ENCODE assay signal across 28 cellular contexts in the genomic region with DNA sequence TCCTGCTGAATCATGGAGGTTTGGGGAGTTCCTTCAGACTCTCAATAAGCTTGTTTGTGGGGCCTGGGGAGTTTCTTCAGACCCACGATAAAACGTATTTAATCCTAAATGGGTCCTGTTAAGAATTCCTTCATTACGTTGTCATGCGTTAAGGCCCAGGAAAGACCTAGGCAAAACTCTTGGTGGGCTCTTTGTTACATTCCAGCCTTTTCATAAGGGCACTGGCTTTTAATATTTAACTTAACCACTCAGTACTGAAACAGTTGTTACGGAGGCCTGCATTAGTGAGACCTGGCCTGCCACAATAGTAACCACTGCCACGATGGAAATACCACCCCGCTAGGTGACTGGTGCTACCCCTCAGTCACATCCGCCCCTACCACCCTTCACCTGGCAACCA.
"Had no signal": no experiment of that assay in that cellular context is flagged by ENCODE, and none has a peak within 500 bp of the region (broad histone marks: within the 10 kb centered on the region; RNA-seq: fewer than 3 reads in every experiment).

No MANE protein-coding gene starts in this region.

- H3K27ac Mint-ChIP-seq: dendritic cell treated with granulocyte-macrophage colony-stimulating factor and Interleukin-4, amounts not matched to agents 40 ng/mL and 50 ng/mL, for 4 days; endodermal cell; natural killer cell; stimulated activated naive CD8-positive, alpha-beta T cell treated with anti-CD3 and anti-CD28 coated beads, Interleukin-15, amount 100 ng/mL, for 72 hours had no signal

- H3K27me3 ChIP-seq: gastrocnemius medialis, neutrophil, pancreas, right atrium auricular region, suprapubic skin, transverse colon, vagina had no signal

- H3K4me2 ChIP-seq: smooth muscle cell had no signal

- H3K9me3 ChIP-seq: gastrocnemius medialis, heart left ventricle, lower lobe of right lung, neutrophil, pancreas, right atrium auricular region, suprapubic skin, transverse colon, vagina had no signal

- H3K9me3 Mint-ChIP-seq: dendritic cell treated with granulocyte-macrophage colony-stimulating factor and Interleukin-4, amounts not matched to agents 40 ng/mL and 50 ng/mL, for 4 days; natural killer cell; stimulated activated naive CD8-positive, alpha-beta T cell treated with anti-CD3 and anti-CD28 coated beads, Interleukin-15, amount 100 ng/mL, for 72 hours had no signal

- DNase-seq: effector CD8-positive, alpha-beta T cell; endodermal cell; foreskin fibroblast; gastrocnemius medialis; heart left ventricle; hippocampal formation; kidney glomerular epithelial cell; left ventricle myocardium superior; lower lobe of right lung; natural killer cell; pancreas; stimulated activated CD4-positive, alpha-beta T cell treated with anti-CD3 and anti-CD28 coated beads, Interleukin-12 subunit alpha, Interleukin-12 subunit beta, amount 100 ng/mL, for 4 hours; stimulated activated CD4-positive, alpha-beta T cell treated with anti-CD3 and anti-CD28 coated beads, Interleukin-1b, Interleukin-23, amount 100 ng/mL, for 48 hours; stimulated activated CD4-positive, alpha-beta T cell treated with anti-CD3 and anti-CD28 coated beads, Interleukin-4, amount 100 ng/mL, for 1 hour; stimulated activated CD8-positive, alpha-beta memory T cell treated with anti-CD3 and anti-CD28 coated beads, Interleukin-4, amount 100 ng/mL, for 48 hours; stimulated activated naive CD4-positive, alpha-beta T cell; stimulated activated naive CD8-positive, alpha-beta T cell treated with anti-CD3 and anti-CD28 coated beads, Interleukin-15, amount 100 ng/mL, for 72 hours; transverse colon had no signal

- H3K36me3 ChIP-seq: gastrocnemius medialis, heart left ventricle, lower lobe of right lung, neutrophil, pancreas, right atrium auricular region, suprapubic skin, transverse colon, vagina had no signal

- H3K4me1 ChIP-seq: gastrocnemius medialis, lower lobe of right lung, pancreas, right atrium auricular region, vagina had no signal

- H3K4me3 ChIP-seq: gastrocnemius medialis, heart left ventricle, lower lobe of right lung, pancreas, right atrium auricular region, smooth muscle cell, suprapubic skin, transverse colon, vagina had no signal

- H3K4me3 Mint-ChIP-seq: dendritic cell treated with granulocyte-macrophage colony-stimulating factor and Interleukin-4, amounts not matched to agents 40 ng/mL and 50 ng/mL, for 4 days; endodermal cell; natural killer cell; neural crest cell; stimulated activated naive CD8-positive, alpha-beta T cell treated with anti-CD3 and anti-CD28 coated beads, Interleukin-15, amount 100 ng/mL, for 72 hours had no signal

- H3K27ac ChIP-seq: epithelial cell of prostate, gastrocnemius medialis, heart left ventricle, lower lobe of right lung, neutrophil, pancreas, right atrium auricular region, suprapubic skin, transverse colon, vagina had no signal

- ATAC-seq: esophagus mucosa; gastrocnemius medialis; heart left ventricle; left ventricle myocardium superior; lower lobe of right lung; natural killer cell; pancreas; sciatic nerve; stimulated activated naive CD8-positive, alpha-beta T cell treated with anti-CD3 and anti-CD28 coated beads, Interleukin-15, amount 100 ng/mL, for 72 hours had no signal

- H3K36me3 Mint-ChIP-seq: natural killer cell had no signal
